Comparison of ENCODE assay signal across 8 cellular contexts in genomic region chr2:12717191-12717987, GRCh38. TPM values are rescaled to one million over a fixed set of nuclear protein-coding genes. Genes with fewer than 3 reads are reported as not detected.
DNase-seq lines count a peak whose midpoint lies in the region; ATAC-seq and TF ChIP-seq lines count a peak whose summit lies in the region.

No MANE protein-coding gene starts in this region.

- DNase-seq in GM12865 (ENCODE audit: low read depth) (peak; percentile 67), HuH-7.5 (ENCODE audit: low spot score) (peak; percentile 45), SJCRH30 (peak; percentile 78 to 81), globus pallidus (ENCODE audit: low spot score) (peak; percentile 54), ovary (peak; percentile 57 to 74 (median 71)), NCI-H1436 treated with DMSO at 0.1 percent for 48 hours (lab: John Stamatoyannopoulos, UW) (no peak)
- DNase-seq in activated naive CD4-positive, alpha-beta T cell treated with anti-CD3 and anti-CD28 coated beads, Interleukin-2, amount 50 U/mL, for 16 hours: peak; percentile 62

- no peak for TF ChIP-seq POLR2A in ovary (IDR thresholded peaks at IDR 0.05)

- H3K27ac ChIP-seq in SJCRH30: peak overlapping the region; percentile 78
- peak overlapping the region; percentile 87 to 89 for H3K27ac ChIP-seq in ovary

- WGBS in ovary, 3 donors: 0 to 1% (median 1%) methylated on average over 66 to 72 of the region's 72 CpGs

- no peak for ATAC-seq in GM18907 (IDR thresholded peaks at IDR 0.05; ENCODE audit: unreplicated experiment)

- TF ChIP-seq EP300 in ovary (IDR thresholded peaks at IDR 0.05): no peak

- intact Hi-C loops in ovary (cut with DNase I): loop anchor here (5.0 to 10.0 kb wide), 8 partner anchors 223 to 853 kb away; no protein-coding TSS in a partner anchor

- H3K27me3 ChIP-seq in SJCRH30: no peaks in the 10 kb centered on the region
- no peaks in the 10 kb centered on the region for H3K27me3 ChIP-seq in ovary

- no peaks in the 10 kb centered on the region for H3K36me3 ChIP-seq in SJCRH30
- no peaks in the 10 kb centered on the region for H3K36me3 ChIP-seq in ovary

- peak overlapping the region; percentile 79 for H3K4me3 ChIP-seq in GM12865 (ENCODE audit: low read depth, low read length)
- H3K4me3 ChIP-seq in SJCRH30: peak overlapping the region; percentile 77
- peak overlapping the region; percentile 78 for H3K4me3 ChIP-seq in ovary

- TF ChIP-seq CTCF in GM12865 (IDR thresholded peaks at IDR 0.05; ENCODE audit: insufficient read depth, low read depth, low read length, missing control alignments): peak; percentile 20
- peak in 1 of 3 donors; percentile 23 for TF ChIP-seq CTCF in ovary (IDR thresholded peaks at IDR 0.05)

- H3K9me3 ChIP-seq in SJCRH30 (replicated peaks) (no peaks in the 10 kb centered on the region), ovary (no peaks in the 10 kb centered on the region)

- peaks cover 31% of the 10 kb centered on the region for H3K4me1 ChIP-seq in SJCRH30
- peaks cover 4% of the 10 kb centered on the region for H3K4me1 ChIP-seq in ovary (ENCODE audit: insufficient read depth)

RNA-seq across cellular contexts. Expression of gene TRIB2, which starts 0.7 kb away (rescaled TPM):
- total RNA-seq in SJCRH30 (2014; rRNA removed; shearing (Covaris generic)): 63.7 and 67.9 TPM in 2 replicates
- total RNA-seq in ovary: 100 to 1,000 TPM in 4 of 7 donors, 10 to 100 TPM in 3; 68.1 to 209 (median 103) TPM
- 10 to 100 TPM; 60.4 to 94.7 TPM for polyA plus RNA-seq in ovary
